In genomic region chr16:88099563-88099890, GRCh38 we compare ENCODE assay signal across 26 cellular contexts.
"Had no signal": no experiment of that assay in that cellular context is flagged by ENCODE, and none has a peak within 500 bp of the region (broad histone marks: within the 10 kb centered on the region; RNA-seq: fewer than 3 reads in every experiment).

No MANE protein-coding gene starts in this region.

- H3K79me2 ChIP-seq: parathyroid adenoma had no signal

- H3K4me1 ChIP-seq: heart left ventricle, lower lobe of right lung, parathyroid adenoma, right atrium auricular region, testis, thyroid gland, upper lobe of right lung had no signal

- H3K36me3 Mint-ChIP-seq: immature natural killer cell, natural killer cell had no signal

- H2AFZ ChIP-seq: parathyroid adenoma had no signal

- H3K4me1 Mint-ChIP-seq: immature natural killer cell, natural killer cell had no signal

- H3K27ac Mint-ChIP-seq: immature natural killer cell; natural killer cell; progenitor cell of endocrine pancreas; stimulated activated naive B cell treated with anti-CD40 and anti-IgM and Interleukin-4, amounts not matched to agents 10 μg/mL and 1 μg/mL and 100 μg/mL, for 72 hours had no signal

- H3K9me3 Mint-ChIP-seq: immature natural killer cell, natural killer cell had no signal

- H3K9ac ChIP-seq: parathyroid adenoma had no signal

- H3K4me3 ChIP-seq: heart left ventricle, lower lobe of right lung, right atrium auricular region, skin epidermis, stomach, testis, thyroid gland, transverse colon, upper lobe of right lung had no signal

- DNase-seq: glutamatergic neuron; hypothalamus; immature natural killer cell; left cardiac atrium; lower lobe of right lung; naive B cell; natural killer cell; occipital lobe; stimulated activated CD4-positive, alpha-beta T cell treated with anti-CD3 and anti-CD28 coated beads, Interleukin-12 subunit alpha, Interleukin-12 subunit beta, amount 100 ng/mL, for 4 hours; stimulated activated CD4-positive, alpha-beta T cell treated with anti-CD3 and anti-CD28 coated beads, Interleukin-15, amount 100 ng/mL, for 24 hours; stimulated activated CD4-positive, alpha-beta T cell treated with anti-CD3 and anti-CD28 coated beads, Interleukin-2, amount 100 ng/mL, for 24 hours; stimulated activated CD4-positive, alpha-beta T cell treated with anti-CD3 and anti-CD28 coated beads, Interleukin-4, amount 100 ng/mL, for 1 hour; stimulated activated naive B cell treated with anti-CD40 and anti-IgM and Interleukin-4, amounts not matched to agents 10 μg/mL and 1 μg/mL and 100 μg/mL, for 72 hours; stimulated activated naive CD8-positive, alpha-beta T cell treated with anti-CD3 and anti-CD28 coated beads, Interleukin-15, Interleukin-2, amounts not matched to agents 100 U/mL and 50 U/mL, for 24 hours; stomach; testis; thyroid gland; transverse colon; upper lobe of right lung had no signal

- H3K27ac ChIP-seq: heart left ventricle, lower lobe of right lung, neutrophil, parathyroid adenoma, right atrium auricular region, skin epidermis, stomach, testis, thyroid gland, transverse colon, upper lobe of right lung had no signal

- H3K27me3 ChIP-seq: right atrium auricular region, testis, thyroid gland had no signal

- H3K4me3 Mint-ChIP-seq: immature natural killer cell; natural killer cell; neural crest cell; stimulated activated naive B cell treated with anti-CD40 and anti-IgM and Interleukin-4, amounts not matched to agents 10 μg/mL and 1 μg/mL and 100 μg/mL, for 72 hours had no signal

- H3K9me3 ChIP-seq: neutrophil, testis, thyroid gland, transverse colon had no signal

- H3K36me3 ChIP-seq: heart left ventricle, lower lobe of right lung, neutrophil, right atrium auricular region, stomach, thyroid gland, transverse colon, upper lobe of right lung had no signal
